8 cellular contexts compared by ENCODE assay signal in the genomic region with DNA sequence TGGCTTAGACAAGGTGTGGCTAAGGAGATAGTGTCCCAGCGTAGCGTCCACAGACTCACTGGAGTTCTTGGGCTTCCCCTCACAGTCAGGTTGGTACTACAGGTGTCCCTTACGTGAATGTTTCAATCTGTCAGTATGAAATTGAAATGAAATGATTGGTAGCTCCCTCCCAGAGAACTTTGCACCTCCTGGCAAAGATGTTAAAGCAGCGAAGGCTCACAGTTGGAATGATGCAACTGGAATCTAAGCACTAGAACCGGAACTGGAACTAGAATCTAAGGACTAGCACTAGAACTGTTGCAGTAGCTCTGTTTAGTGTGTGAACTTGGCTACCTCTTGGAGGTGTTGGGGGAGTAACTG. TPM values are rescaled to one million over a fixed set of nuclear protein-coding genes. Genes with fewer than 3 reads are reported as not detected.
DNase-seq lines count a peak whose midpoint lies in the region; ATAC-seq and TF ChIP-seq lines count a peak whose summit lies in the region.

No MANE protein-coding gene starts in this region.

- H3K27ac ChIP-seq in HCT116 (ENCODE audit: low read depth, low read length) (no peak overlapping the region), upper lobe of right lung (peak overlapping the region; percentile 85)

- no peak for TF ChIP-seq CTCF in HCT116 (IDR thresholded peaks at IDR 0.05 in 2 of 3, conservative IDR thresholded peaks at IDR 0.05 in 1 of 3; ENCODE audit: borderline replicate concordance in 1 of 3, insufficient read depth in 1 of 3, low read depth in 2 of 3, low read length in 2 of 3)
- no peak for TF ChIP-seq CTCF in kidney epithelial cell (IDR thresholded peaks at IDR 0.05; ENCODE audit: insufficient read depth, low read length, poor library complexity, severe bottlenecking)
- no peak for TF ChIP-seq CTCF in upper lobe of right lung (IDR thresholded peaks at IDR 0.05)

- peak overlapping the region; percentile 92 for H3K4me2 ChIP-seq in HCT116 (ENCODE audit: low read length)

- no peak overlapping the region for H2AFZ ChIP-seq in HCT116 (ENCODE audit: low read depth, low read length, poor library complexity, severe bottlenecking)

- H3K4me3 ChIP-seq in HCT116 (replicated peaks in 1 of 2; ENCODE audit: low read depth in 1 of 2, low read length in 2 of 2) (peak overlapping the region; percentile 73 to 81), kidney epithelial cell (ENCODE audit: low read depth, low read length) (peak overlapping the region; percentile 99), upper lobe of right lung (peak overlapping the region; percentile 77)

- no TSS peak for BruUV-seq in HCT116 (replicated peaks; lab: Mats Ljungman, UMichigan)

- RAD21 ChIA-PET in HCT116 (lab: Charles Lee; ENCODE audit: low non-redundant PET in 1 of 2, low total read pairs in 2 of 2, uncharacterized antibody in 2 of 2, unreplicated experiment in 2 of 2): no interaction called here

- no peaks in the 10 kb centered on the region for H3K27me3 ChIP-seq in HCT116 (ENCODE audit: insufficient read depth, low read length)
- no peaks in the 10 kb centered on the region for H3K27me3 ChIP-seq in kidney epithelial cell (ENCODE audit: control insufficient read depth, insufficient read depth, low read length)
- H3K27me3 ChIP-seq in upper lobe of right lung: no peaks in the 10 kb centered on the region

- peak overlapping the region; percentile 98 for H3K27ac Mint-ChIP-seq in activated T-helper 17 cell treated with anti-CD3 and anti-CD28 coated beads, Interleukin-2, amount 50 U/mL, for 72 hours

- no peaks in the 10 kb centered on the region for H3K9me3 Mint-ChIP-seq in activated T-helper 17 cell treated with anti-CD3 and anti-CD28 coated beads, Interleukin-2, amount 50 U/mL, for 72 hours

- H4K20me1 ChIP-seq in HCT116 (ENCODE audit: insufficient read depth): no peaks in the 10 kb centered on the region

- H3K36me3 Mint-ChIP-seq in activated T-helper 17 cell treated with anti-CD3 and anti-CD28 coated beads, Interleukin-2, amount 50 U/mL, for 72 hours (ENCODE audit: low read depth): peaks cover 33% of the 10 kb centered on the region

- ATAC-seq in HCT116: no peak
- no peak for ATAC-seq in activated T-helper 17 cell treated with anti-CD3 and anti-CD28 coated beads, Interleukin-2, amount 50 U/mL, for 72 hours (replicated peaks)
- ATAC-seq in upper lobe of right lung: peak; percentile 13
- no peak for ATAC-seq in GM18861 (IDR thresholded peaks at IDR 0.05; ENCODE audit: unreplicated experiment)
- ATAC-seq in GM19035 (IDR thresholded peaks at IDR 0.05; ENCODE audit: unreplicated experiment): no peak

- H3K4me3 Mint-ChIP-seq in activated T-helper 17 cell treated with anti-CD3 and anti-CD28 coated beads, Interleukin-2, amount 50 U/mL, for 72 hours: peak overlapping the region; percentile 99

- in situ Hi-C loops in ACHN (cut with HindIII; ENCODE audit: low pct_ligation_motif_present, low pct_unique_long_range_greater_than_20kb, low sequenced_read_pairs): no loop called here

- H3K27me3 Mint-ChIP-seq in activated T-helper 17 cell treated with anti-CD3 and anti-CD28 coated beads, Interleukin-2, amount 50 U/mL, for 72 hours: no peaks in the 10 kb centered on the region

- peak overlapping the region; percentile 91 for H3K9ac ChIP-seq in HCT116 (ENCODE audit: low read length)

- CTCF ChIA-PET in HCT116 (lab: Charles Lee): no interaction called here

- DNase-seq in ACHN (peak; percentile 17), HCT116 (ENCODE audit: low read depth, low spot score) (no peak), kidney epithelial cell (ENCODE audit: low read depth) (no peak), upper lobe of right lung (no peak)
- DNase-seq in stimulated activated CD4-positive, alpha-beta T cell treated with anti-CD3 and anti-CD28 coated beads, Interleukin-4, amount 100 ng/mL, for 4 hours: no peak

- no peak for TF ChIP-seq POLR2A in HCT116 (IDR thresholded peaks at IDR 0.05; ENCODE audit: borderline replicate concordance, extremely low read depth, insufficient read depth, insufficient read length)

- intact Hi-C loops in HCT116 (cut with micrococcal nuclease): loop anchor here (5.0 kb wide), 1 partner anchor 70 kb away; the partner anchor contains the start of gene SLC31A2
- intact Hi-C loops in upper lobe of right lung (cut with DNase I): no loop called here

- peaks cover 69% of the 10 kb centered on the region for H3K79me2 ChIP-seq in HCT116 (ENCODE audit: insufficient read depth, low read length)

- H3K9me2 ChIP-seq in HCT116 (ENCODE audit: insufficient read depth): no peaks in the 10 kb centered on the region

- H3K9me3 ChIP-seq in HCT116 (ENCODE audit: control insufficient read depth in 1 of 2, insufficient read depth in 1 of 2, low read depth in 1 of 2, low read length in 2 of 2) (no peaks in the 10 kb centered on the region), upper lobe of right lung (no peaks in the 10 kb centered on the region)

- H3K4me1 Mint-ChIP-seq in activated T-helper 17 cell treated with anti-CD3 and anti-CD28 coated beads, Interleukin-2, amount 50 U/mL, for 72 hours: peaks cover 19% of the 10 kb centered on the region

- H3K4me1 ChIP-seq in HCT116 (ENCODE audit: control insufficient read depth in 1 of 2, insufficient read depth in 2 of 2, low read length in 2 of 2): peaks cover 2 to 21% of the 10 kb centered on the region in 2 experiments; a peak in 3 of 4 replicates
- peaks cover 46% of the 10 kb centered on the region for H3K4me1 ChIP-seq in upper lobe of right lung

- TF ChIP-seq RAD21 in HCT116 (IDR thresholded peaks at IDR 0.05; ENCODE audit: low read depth): no peak

- H3K36me3 ChIP-seq in HCT116 (ENCODE audit: control insufficient read depth in 1 of 2, insufficient read depth in 2 of 2, low read length in 2 of 2): no peaks in the 10 kb centered on the region
- no peaks in the 10 kb centered on the region for H3K36me3 ChIP-seq in kidney epithelial cell (ENCODE audit: control insufficient read depth, insufficient read depth, low read length)
- no peaks in the 10 kb centered on the region for H3K36me3 ChIP-seq in upper lobe of right lung

- POLR2A ChIA-PET in HCT116 (lab: Charles Lee): interaction anchor here (2.5 kb wide), 1 partner anchor 53 kb away, joined by 11 read pairs; the partner anchor contains the start of genes CDC26 and PRPF4

TF ChIP-seq in HCT116, 20 proteins besides CTCF, POLR2A, EP300 and RAD21:
- TF ChIP-seq ELF1 (IDR thresholded peaks at IDR 0.05; ENCODE audit: borderline replicate concordance, low read depth) (no peak), TCF7L2 (IDR thresholded peaks at IDR 0.05; ENCODE audit: borderline replicate concordance, extremely low read depth, insufficient read depth, insufficient read length) (no peak), ZFX (IDR thresholded peaks at IDR 0.05) (no peak), EGR1 (IDR thresholded peaks at IDR 0.05; ENCODE audit: low read depth) (no peak), SRF (IDR thresholded peaks at IDR 0.05; ENCODE audit: low read depth) (no peak), SP1 (IDR thresholded peaks at IDR 0.05; ENCODE audit: low read depth) (no peak), CBX3 (IDR thresholded peaks at IDR 0.05; ENCODE audit: low read depth) (no peak), FOSL1 (IDR thresholded peaks at IDR 0.05; ENCODE audit: low read depth) (no peak), CEBPB (IDR thresholded peaks at IDR 0.05; ENCODE audit: low read depth) (no peak)
- TF ChIP-seq, protein P1, sequence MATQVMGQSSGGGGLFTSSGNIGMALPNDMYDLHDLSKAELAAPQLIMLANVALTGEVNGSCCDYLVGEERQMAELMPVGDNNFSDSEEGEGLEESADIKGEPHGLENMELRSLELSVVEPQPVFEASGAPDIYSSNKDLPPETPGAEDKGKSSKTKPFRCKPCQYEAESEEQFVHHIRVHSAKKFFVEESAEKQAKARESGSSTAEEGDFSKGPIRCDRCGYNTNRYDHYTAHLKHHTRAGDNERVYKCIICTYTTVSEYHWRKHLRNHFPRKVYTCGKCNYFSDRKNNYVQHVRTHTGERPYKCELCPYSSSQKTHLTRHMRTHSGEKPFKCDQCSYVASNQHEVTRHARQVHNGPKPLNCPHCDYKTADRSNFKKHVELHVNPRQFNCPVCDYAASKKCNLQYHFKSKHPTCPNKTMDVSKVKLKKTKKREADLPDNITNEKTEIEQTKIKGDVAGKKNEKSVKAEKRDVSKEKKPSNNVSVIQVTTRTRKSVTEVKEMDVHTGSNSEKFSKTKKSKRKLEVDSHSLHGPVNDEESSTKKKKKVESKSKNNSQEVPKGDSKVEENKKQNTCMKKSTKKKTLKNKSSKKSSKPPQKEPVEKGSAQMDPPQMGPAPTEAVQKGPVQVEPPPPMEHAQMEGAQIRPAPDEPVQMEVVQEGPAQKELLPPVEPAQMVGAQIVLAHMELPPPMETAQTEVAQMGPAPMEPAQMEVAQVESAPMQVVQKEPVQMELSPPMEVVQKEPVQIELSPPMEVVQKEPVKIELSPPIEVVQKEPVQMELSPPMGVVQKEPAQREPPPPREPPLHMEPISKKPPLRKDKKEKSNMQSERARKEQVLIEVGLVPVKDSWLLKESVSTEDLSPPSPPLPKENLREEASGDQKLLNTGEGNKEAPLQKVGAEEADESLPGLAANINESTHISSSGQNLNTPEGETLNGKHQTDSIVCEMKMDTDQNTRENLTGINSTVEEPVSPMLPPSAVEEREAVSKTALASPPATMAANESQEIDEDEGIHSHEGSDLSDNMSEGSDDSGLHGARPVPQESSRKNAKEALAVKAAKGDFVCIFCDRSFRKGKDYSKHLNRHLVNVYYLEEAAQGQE (IDR thresholded peaks at IDR 0.05; ENCODE audit: low read depth): no peak
TF ChIP-seq in HCT116: peak in this region for 0.

RNA-seq across cellular contexts. Expression of gene SLC31A1, which starts 1.1 kb away (rescaled TPM):
- total RNA-seq in HCT116 (2021; ENCODE audit: unreplicated experiment) (24.4 TPM), kidney epithelial cell (19.8 and 20.9 TPM in 2 replicates), upper lobe of right lung (43.4 TPM)
- 17.2 and 18.6 TPM in 2 replicates for polyA plus RNA-seq in HCT116 (2012)
- 10 to 100 TPM; 13.1 to 17.3 TPM for total RNA-seq in activated T-helper 17 cell treated with anti-CD3 and anti-CD28 coated beads, Interleukin-2, amount 50 U/mL, for 72 hours

RNA-seq across cellular contexts. Expression of gene FKBP15, which starts 1.4 kb away (rescaled TPM):
- total RNA-seq in HCT116 (2021; ENCODE audit: unreplicated experiment) (13.8 TPM), kidney epithelial cell (17.2 and 17.7 TPM in 2 replicates), upper lobe of right lung (60.6 TPM)
- 14.1 and 14.4 TPM in 2 replicates for polyA plus RNA-seq in HCT116 (2012)
- 10 to 100 TPM; 41.2 to 41.5 TPM for total RNA-seq in activated T-helper 17 cell treated with anti-CD3 and anti-CD28 coated beads, Interleukin-2, amount 50 U/mL, for 72 hours

RNA-seq across cellular contexts. Expression of gene CDC26, which starts 52.9 kb away (rescaled TPM):
- total RNA-seq in HCT116 (2021; ENCODE audit: unreplicated experiment) (22.0 TPM), kidney epithelial cell (22.1 and 28.5 TPM in 2 replicates), upper lobe of right lung (29.5 TPM)
- 22.3 and 29.7 TPM in 2 replicates for polyA plus RNA-seq in HCT116 (2012)
- total RNA-seq in activated T-helper 17 cell treated with anti-CD3 and anti-CD28 coated beads, Interleukin-2, amount 50 U/mL, for 72 hours: 10 to 100 TPM; 47.0 to 47.9 TPM

RNA-seq across cellular contexts. Expression of gene PRPF4, which starts 53.0 kb away (rescaled TPM):
- 53.9 TPM for total RNA-seq in HCT116 (2021; ENCODE audit: unreplicated experiment)
- polyA plus RNA-seq in HCT116 (2012): 26.6 and 30.9 TPM in 2 replicates
- total RNA-seq in activated T-helper 17 cell treated with anti-CD3 and anti-CD28 coated beads, Interleukin-2, amount 50 U/mL, for 72 hours: 10 to 100 TPM; 41.3 to 51.1 TPM
- 30.1 and 34.4 TPM in 2 replicates for total RNA-seq in kidney epithelial cell
- total RNA-seq in upper lobe of right lung: 13.2 TPM
